Comparison of ENCODE assay signal across 31 cellular contexts in the genomic region with DNA sequence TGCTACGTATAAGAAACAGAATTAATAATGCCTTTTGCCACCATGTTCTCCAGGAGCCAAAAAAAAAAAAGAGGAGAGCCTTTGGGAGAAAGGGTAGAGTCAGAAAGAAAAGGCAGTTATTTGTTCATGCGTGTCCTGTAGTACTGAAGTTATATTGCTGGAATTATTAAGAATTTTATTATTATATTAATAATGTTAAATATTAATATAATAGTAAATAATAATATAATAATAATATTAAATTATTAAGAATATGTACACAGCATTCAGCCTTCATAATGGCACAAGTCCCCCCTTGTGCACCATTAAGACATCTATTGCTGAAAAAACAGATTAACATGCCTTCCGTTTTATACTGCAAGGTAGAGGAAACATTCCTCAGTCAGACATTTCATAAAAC. TPM values are rescaled to one million over a fixed set of nuclear protein-coding genes. Genes with fewer than 3 reads are reported as not detected.
"Had no signal": no experiment of that assay in that cellular context is flagged by ENCODE, and none has a peak within 500 bp of the region (broad histone marks: within the 10 kb centered on the region; RNA-seq: fewer than 3 reads in every experiment).

No MANE protein-coding gene starts in this region.

- H3K4me3 Mint-ChIP-seq: stimulated activated effector memory CD8-positive, alpha-beta T cell treated with anti-CD3 and anti-CD28 coated beads, Interleukin-12 subunit alpha, Interleukin-12 subunit beta, amount 100 ng/mL, for 72 hours; stimulated activated memory B cell treated with anti-CD40 and anti-IgM and Interleukin-4, amounts not matched to agents 10 μg/mL and 1 μg/mL and 100 μg/mL, for 72 hours; stimulated activated naive B cell treated with anti-CD40 and anti-IgM and Interleukin-4, amounts not matched to agents 10 μg/mL and 1 μg/mL and 100 μg/mL, for 72 hours; stimulated activated naive CD8-positive, alpha-beta T cell treated with anti-CD3 and anti-CD28 coated beads, Interleukin-15, amount 100 ng/mL, for 72 hours; stimulated activated naive CD8-positive, alpha-beta T cell treated with anti-CD3 and anti-CD28 coated beads, Interleukin-15, Interleukin-2, amounts not matched to agents 100 ng/mL and 50 ng/mL, for 24 hours; type B pancreatic cell had no signal

- DNase-seq: stimulated activated CD4-positive, alpha-beta T cell treated with anti-CD3 and anti-CD28 coated beads, Interleukin-2, amount 100 ng/mL, for 48 hours; stimulated activated CD4-positive, alpha-beta T cell treated with anti-CD3 and anti-CD28 coated beads, Interleukin-4, amount 100 ng/mL, for 1 hour; stimulated activated CD4-positive, alpha-beta T cell treated with anti-CD3 and anti-CD28 coated beads, Interleukin-4, amount 100 ng/mL, for 24 hours; stimulated activated CD4-positive, alpha-beta T cell treated with anti-CD3 and anti-CD28 coated beads, Interleukin-4, amount 100 ng/mL, for 4 hours; stimulated activated CD8-positive, alpha-beta memory T cell treated with anti-CD3 and anti-CD28 coated beads, Interleukin-4, amount 100 ng/mL, for 48 hours; stimulated activated naive B cell treated with anti-CD40 and anti-IgM and Interleukin-4, amounts not matched to agents 10 μg/mL and 1 μg/mL and 100 μg/mL, for 72 hours; stimulated activated naive CD4-positive, alpha-beta T cell; stimulated activated naive CD4-positive, alpha-beta T cell treated with Interleukin-2 at 50 U/mL for 16 hours; stimulated activated naive CD8-positive, alpha-beta T cell treated with anti-CD3 and anti-CD28 coated beads, Interleukin-15, amount 100 ng/mL, for 72 hours; stimulated activated naive CD8-positive, alpha-beta T cell treated with anti-CD3 and anti-CD28 coated beads, Interleukin-15, Interleukin-2, amounts not matched to agents 100 U/mL and 50 U/mL, for 24 hours; stomach; substantia nigra; testis; thyroid gland; tibial artery; transverse colon; trophoblast cell; upper lobe of left lung; upper lobe of right lung; uterus had no signal

- H3K27me3 Mint-ChIP-seq: stimulated activated memory B cell treated with anti-CD40 and anti-IgM and Interleukin-4, amounts not matched to agents 10 μg/mL and 1 μg/mL and 100 μg/mL, for 72 hours; stimulated activated naive CD8-positive, alpha-beta T cell treated with anti-CD3 and anti-CD28 coated beads, Interleukin-15, amount 100 ng/mL, for 72 hours; stimulated activated naive CD8-positive, alpha-beta T cell treated with anti-CD3 and anti-CD28 coated beads, Interleukin-15, Interleukin-2, amounts not matched to agents 100 ng/mL and 50 ng/mL, for 24 hours; type B pancreatic cell had no signal

- H3K36me3 Mint-ChIP-seq: stimulated activated effector memory CD8-positive, alpha-beta T cell treated with anti-CD3 and anti-CD28 coated beads, Interleukin-12 subunit alpha, Interleukin-12 subunit beta, amount 100 ng/mL, for 72 hours; stimulated activated memory B cell treated with anti-CD40 and anti-IgM and Interleukin-4, amounts not matched to agents 10 μg/mL and 1 μg/mL and 100 μg/mL, for 72 hours; stimulated activated naive B cell treated with anti-CD40 and anti-IgM and Interleukin-4, amounts not matched to agents 10 μg/mL and 1 μg/mL and 100 μg/mL, for 72 hours; type B pancreatic cell had no signal

- H3K4me1 Mint-ChIP-seq: stimulated activated effector memory CD8-positive, alpha-beta T cell treated with anti-CD3 and anti-CD28 coated beads, Interleukin-12 subunit alpha, Interleukin-12 subunit beta, amount 100 ng/mL, for 72 hours; stimulated activated memory B cell treated with anti-CD40 and anti-IgM and Interleukin-4, amounts not matched to agents 10 μg/mL and 1 μg/mL and 100 μg/mL, for 72 hours; stimulated activated naive CD8-positive, alpha-beta T cell treated with anti-CD3 and anti-CD28 coated beads, Interleukin-15, amount 100 ng/mL, for 72 hours had no signal

- H3K9me3 Mint-ChIP-seq: stimulated activated naive B cell treated with anti-CD40 and anti-IgM and Interleukin-4, amounts not matched to agents 10 μg/mL and 1 μg/mL and 100 μg/mL, for 72 hours; stimulated activated naive CD8-positive, alpha-beta T cell treated with anti-CD3 and anti-CD28 coated beads, Interleukin-15, amount 100 ng/mL, for 72 hours; type B pancreatic cell had no signal

- ATAC-seq: stimulated activated effector memory CD8-positive, alpha-beta T cell treated with anti-CD3 and anti-CD28 coated beads, Interleukin-12 subunit alpha, Interleukin-12 subunit beta, amount 100 ng/mL, for 72 hours; stimulated activated memory B cell treated with anti-CD40 and anti-IgM and Interleukin-4, amounts not matched to agents 10 μg/mL and 1 μg/mL and 100 μg/mL, for 72 hours; stimulated activated naive B cell treated with anti-CD40 and anti-IgM and Interleukin-4, amounts not matched to agents 10 μg/mL and 1 μg/mL and 100 μg/mL, for 72 hours; stimulated activated naive CD8-positive, alpha-beta T cell treated with anti-CD3 and anti-CD28 coated beads, Interleukin-15, amount 100 ng/mL, for 72 hours; stimulated activated naive CD8-positive, alpha-beta T cell treated with anti-CD3 and anti-CD28 coated beads, Interleukin-15, Interleukin-2, amounts not matched to agents 100 U/mL and 50 U/mL, for 24 hours; upper lobe of right lung had no signal

- H3K27ac Mint-ChIP-seq: stimulated activated effector memory CD8-positive, alpha-beta T cell treated with anti-CD3 and anti-CD28 coated beads, Interleukin-12 subunit alpha, Interleukin-12 subunit beta, amount 100 ng/mL, for 72 hours; stimulated activated memory B cell treated with anti-CD40 and anti-IgM and Interleukin-4, amounts not matched to agents 10 μg/mL and 1 μg/mL and 100 μg/mL, for 72 hours; stimulated activated naive B cell treated with anti-CD40 and anti-IgM and Interleukin-4, amounts not matched to agents 10 μg/mL and 1 μg/mL and 100 μg/mL, for 72 hours; stimulated activated naive CD8-positive, alpha-beta T cell treated with anti-CD3 and anti-CD28 coated beads, Interleukin-15, amount 100 ng/mL, for 72 hours; stimulated activated naive CD8-positive, alpha-beta T cell treated with anti-CD3 and anti-CD28 coated beads, Interleukin-15, Interleukin-2, amounts not matched to agents 100 ng/mL and 50 ng/mL, for 24 hours; type B pancreatic cell had no signal

RNA-seq across cellular contexts. Expression of a gene that starts 8.1 kb away (rescaled TPM):
- total RNA-seq: subcutaneous adipose tissue, temporal lobe, thyroid gland, transverse colon, upper lobe of right lung, ureter, urinary bladder, vagina had no signal

RNA-seq across cellular contexts. Expression of a gene that starts 31.1 kb away (rescaled TPM):
- total RNA-seq: subcutaneous adipose tissue, temporal lobe, testis, thyroid gland, tibial nerve, transverse colon, upper lobe of right lung, ureter, urinary bladder, uterus, vagina had no signal

RNA-seq across cellular contexts. Expression of a gene that starts 40.6 kb away (rescaled TPM):
- total RNA-seq: stomach, subcutaneous adipose tissue, suprapubic skin, temporal lobe, testis, thyroid gland, transverse colon, upper lobe of right lung, ureter, urinary bladder, uterus, vagina had no signal
